ENCODE assay signal across 21 cellular contexts in genomic region chr1:230852959-230853358, GRCh38.
"Had no signal": no experiment of that assay in that cellular context is flagged by ENCODE, and none has a peak within 500 bp of the region (broad histone marks: within the 10 kb centered on the region; RNA-seq: fewer than 3 reads in every experiment).

No MANE protein-coding gene starts in this region.

- FAIRE-seq: endothelial cell of umbilical vein had no signal

- H3K9me3 Mint-ChIP-seq: activated CD4-positive, alpha-beta memory T cell treated with anti-CD3 and anti-CD28 coated beads, Interleukin-2, amount 10 ng/mL, durations not matched to agents 7 days and 5 days; activated CD4-positive, alpha-beta T cell treated with anti-CD3 and anti-CD28 coated beads, Interleukin-2, amount 10 ng/mL, durations not matched to agents 24 days and 14 days; activated naive CD4-positive, alpha-beta T cell treated with anti-CD3 and anti-CD28 coated beads, Interleukin-2, amount 10 ng/mL, durations not matched to agents 7 days and 5 days; T-helper 1 cell treated with Interleukin-12 subunit alpha and Interleukin-12 subunit beta and Interleukin-4 antibody, amounts not matched to agents 30 μg/mL and 1 μg/mL, for 36 hours had no signal

- H3K27ac ChIP-seq: spleen, VCaP had no signal

- H3K9me3 ChIP-seq: thyroid gland had no signal

- H3K4me3 Mint-ChIP-seq: activated CD4-positive, alpha-beta memory T cell treated with anti-CD3 and anti-CD28 coated beads, Interleukin-2, amount 10 ng/mL, durations not matched to agents 7 days and 5 days; activated CD4-positive, alpha-beta T cell treated with anti-CD3 and anti-CD28 coated beads, Interleukin-2, amount 10 ng/mL, durations not matched to agents 24 days and 14 days; activated naive CD4-positive, alpha-beta T cell treated with anti-CD3 and anti-CD28 coated beads, Interleukin-2, amount 10 ng/mL, durations not matched to agents 7 days and 5 days; brain; nephron progenitor cell; T-helper 1 cell treated with Interleukin-12 subunit alpha and Interleukin-12 subunit beta and Interleukin-4 antibody, amounts not matched to agents 30 μg/mL and 1 μg/mL, for 36 hours had no signal

- H3K4me1 Mint-ChIP-seq: activated CD4-positive, alpha-beta memory T cell treated with anti-CD3 and anti-CD28 coated beads, Interleukin-2, amount 10 ng/mL, durations not matched to agents 7 days and 5 days; activated naive CD4-positive, alpha-beta T cell treated with anti-CD3 and anti-CD28 coated beads, Interleukin-2, amount 10 ng/mL, durations not matched to agents 7 days and 5 days had no signal

- ATAC-seq: activated CD4-positive, CD25-positive, alpha-beta regulatory T cell treated with anti-CD3 and anti-CD28 coated beads, Interleukin-2, amount 50 U/mL, for 24 hours; esophagus mucosa; left ventricle myocardium superior had no signal

- H3K36me3 Mint-ChIP-seq: activated naive CD4-positive, alpha-beta T cell treated with anti-CD3 and anti-CD28 coated beads, Interleukin-2, amount 10 ng/mL, durations not matched to agents 7 days and 5 days had no signal

- H3K27ac Mint-ChIP-seq: activated CD4-positive, alpha-beta memory T cell treated with anti-CD3 and anti-CD28 coated beads, Interleukin-2, amount 10 ng/mL, durations not matched to agents 7 days and 5 days; activated CD4-positive, alpha-beta T cell treated with anti-CD3 and anti-CD28 coated beads, Interleukin-2, amount 10 ng/mL, durations not matched to agents 24 days and 14 days; activated naive CD4-positive, alpha-beta T cell treated with anti-CD3 and anti-CD28 coated beads, Interleukin-2, amount 10 ng/mL, durations not matched to agents 7 days and 5 days; nephron progenitor cell; T-helper 1 cell treated with Interleukin-12 subunit alpha and Interleukin-12 subunit beta and Interleukin-4 antibody, amounts not matched to agents 30 μg/mL and 1 μg/mL, for 36 hours had no signal

- DNase-seq: activated CD4-positive, alpha-beta memory T cell treated with anti-CD3 and anti-CD28 coated beads, Interleukin-2, amount 10 ng/mL, durations not matched to agents 7 days and 5 days; activated CD4-positive, alpha-beta T cell treated with anti-CD3 and anti-CD28 coated beads, Interleukin-2, amount 10 ng/mL, durations not matched to agents 24 days and 14 days; activated effector memory CD4-positive, alpha-beta T cell treated with anti-CD3 and anti-CD28 coated beads, Interleukin-2, amount 50 U/mL, for 16 hours; activated naive CD4-positive, alpha-beta T cell treated with anti-CD3 and anti-CD28 coated beads, Interleukin-2, amount 10 ng/mL, durations not matched to agents 7 days and 5 days; dermis blood vessel endothelial cell; effector memory CD4-positive, alpha-beta T cell; hypothalamus; left ventricle myocardium superior; mammary epithelial cell; nephron progenitor cell; nucleus accumbens; spleen; stimulated activated CD4-positive, alpha-beta T cell treated with anti-CD3 and anti-CD28 coated beads, Interleukin-4, amount 100 ng/mL, for 1 hour; stimulated activated naive CD4-positive, alpha-beta T cell treated with Interleukin-2 at 50 U/mL for 16 hours; thyroid gland had no signal

- H3K4me3 ChIP-seq: spleen, thyroid gland had no signal

- H3K27me3 ChIP-seq: spleen, thyroid gland had no signal

- H3K27me3 Mint-ChIP-seq: activated CD4-positive, alpha-beta memory T cell treated with anti-CD3 and anti-CD28 coated beads, Interleukin-2, amount 10 ng/mL, durations not matched to agents 7 days and 5 days; activated CD4-positive, alpha-beta T cell treated with anti-CD3 and anti-CD28 coated beads, Interleukin-2, amount 10 ng/mL, durations not matched to agents 24 days and 14 days; activated naive CD4-positive, alpha-beta T cell treated with anti-CD3 and anti-CD28 coated beads, Interleukin-2, amount 10 ng/mL, durations not matched to agents 7 days and 5 days had no signal
